In genomic region chr11:75813126-75813525, GRCh38 we compare ENCODE assay signal across 13 cellular contexts. TPM values are rescaled to one million over a fixed set of nuclear protein-coding genes. Genes with fewer than 3 reads are reported as not detected.
DNase-seq lines count a peak whose midpoint lies in the region; ATAC-seq, FAIRE-seq and TF ChIP-seq lines count a peak whose summit lies in the region.
"Had no signal": no experiment of that assay in that cellular context is flagged by ENCODE, and none has a peak within 500 bp of the region (broad histone marks: within the 10 kb centered on the region; RNA-seq: fewer than 3 reads in every experiment).

No MANE protein-coding gene starts in this region.

- no peaks in the 10 kb centered on the region for H4K20me1 ChIP-seq in HepG2 (ENCODE audit: insufficient read depth, low read length)

- TF ChIP-seq CTCF in HepG2 (CRISPR knock-in tag; IDR thresholded peaks at IDR 0.05) (no peak), right lobe of liver (IDR thresholded peaks at IDR 0.05) (no peak), activated B cell treated with CpG ODN at 0.5 μM for 24 hours (IDR thresholded peaks at IDR 0.05) (no peak), lower lobe of right lung (IDR thresholded peaks at IDR 0.05) (no peak), prostate gland (IDR thresholded peaks at IDR 0.05) (no peak)

- no peak overlapping the region for H2AFZ ChIP-seq in HepG2 (ENCODE audit: low read length)

- H3K36me3 ChIP-seq in HepG2 (replicated peaks in 1 of 2; ENCODE audit: control insufficient read depth in 1 of 2, insufficient read depth in 2 of 2, low read length in 2 of 2): no peaks in the 10 kb centered on the region
- no peaks in the 10 kb centered on the region for H3K36me3 ChIP-seq in right lobe of liver
- no peaks in the 10 kb centered on the region for H3K36me3 ChIP-seq in lower lobe of right lung
- no peaks in the 10 kb centered on the region for H3K36me3 ChIP-seq in prostate gland
- H3K36me3 ChIP-seq: colonic mucosa had no signal

- CTCF ChIA-PET in HepG2 (lab: Yijun Ruan, JAX; ENCODE audit: low intra/inter-chr PET ratio, low total read pairs) (no interaction called here), activated B cell treated with CpG ODN at 0.5 μM for 24 hours (lab: Charles Lee) (interaction anchor here (1.5 to 4.1 kb wide), 3 partner anchors 11 to 78 kb away, joined by 3 to 23 read pairs (median 18); no protein-coding TSS in a partner anchor)

- intact Hi-C loops in HepG2 (cut with micrococcal nuclease; ENCODE audit: unreplicated experiment): loop anchor here (10.0 kb wide), 1 partner anchor 972 kb away; the partner anchor contains the start of gene TSKU
- intact Hi-C loops in right lobe of liver (cut with DNase I): no loop called here
- intact Hi-C loops in activated B cell treated with CpG ODN at 0.5 μM for 24 hours (cut with micrococcal nuclease): loop anchor here (10.0 kb wide), 1 partner anchor 632 kb away; the partner anchor contains the start of gene EMSY
- intact Hi-C loops in lower lobe of right lung (cut with DNase I): no loop called here
- intact Hi-C loops in prostate gland (cut with DNase I): loop anchor here (5.0 kb wide), 1 partner anchor 251 kb away; the partner anchor contains the start of gene SERPINH1

- H3K27me3 ChIP-seq in HepG2 (ENCODE audit: control insufficient read depth in 1 of 2, insufficient read depth in 2 of 2, low read length in 2 of 2) (no peaks in the 10 kb centered on the region; a peak in 1 of 5 replicates), right lobe of liver (no peaks in the 10 kb centered on the region), lower lobe of right lung (ENCODE audit: low read depth) (no peaks in the 10 kb centered on the region), prostate gland (replicated peaks; ENCODE audit: insufficient read depth) (no peaks in the 10 kb centered on the region)
- H3K27me3 ChIP-seq: colonic mucosa had no signal

- TF ChIP-seq EP300 in HepG2 (IDR thresholded peaks at IDR 0.05; ENCODE audit: low read depth in 2 of 2, low read length in 2 of 2): no peak
- TF ChIP-seq EP300 in HepG2 (CRISPR knock-in tag; IDR thresholded peaks at IDR 0.05; ENCODE audit: borderline replicate concordance): no peak

- no peaks in the 10 kb centered on the region for H3K27me3 Mint-ChIP-seq in activated B cell treated with CpG ODN at 0.5 μM for 24 hours
- peaks cover 16% of the 10 kb centered on the region for H3K27me3 Mint-ChIP-seq in T-helper 17 cell

- H3K27ac Mint-ChIP-seq in activated B cell treated with CpG ODN at 0.5 μM for 24 hours: peak overlapping the region; percentile 96
- no peak overlapping the region for H3K27ac Mint-ChIP-seq in T-helper 17 cell

- in situ Hi-C loops in HepG2 (cut with HindIII; ENCODE audit: extremely low pct_ligation_motif_present, low pct_unique_long_range_greater_than_20kb): loop anchor here (5.0 kb wide), 1 partner anchor 54 kb away; no protein-coding TSS in a partner anchor

- BruUV-seq in HepG2 (replicated peaks; lab: Mats Ljungman, UMichigan): no TSS peak

- no peak for TF ChIP-seq RAD21 in HepG2 (CRISPR knock-in tag; IDR thresholded peaks at IDR 0.05)

- H3K36me3 Mint-ChIP-seq in activated B cell treated with CpG ODN at 0.5 μM for 24 hours (ENCODE audit: low read depth) (peaks cover 6% of the 10 kb centered on the region), T-helper 17 cell (ENCODE audit: low read depth) (peaks cover 3% of the 10 kb centered on the region)

- 10% methylated on average over 2 of the region's 2 CpGs for WGBS in HepG2 (ENCODE audit: low lambda C conversion rate)
- 90% methylated on average over 2 of the region's 2 CpGs for WGBS in right lobe of liver (ENCODE audit: insufficient coverage, low coverage, low lambda C conversion rate, missing lambda C conversion rate)
- WGBS in prostate gland: 58% methylated on average over 2 of the region's 2 CpGs

- H3K9me3 ChIP-seq in HepG2 (ENCODE audit: low read length) (no peaks in the 10 kb centered on the region), right lobe of liver (no peaks in the 10 kb centered on the region), lower lobe of right lung (no peaks in the 10 kb centered on the region), T-helper 17 cell (ENCODE audit: control insufficient read depth, low read length, poor library complexity, severe bottlenecking) (no peaks in the 10 kb centered on the region), prostate gland (no peaks in the 10 kb centered on the region)
- H3K9me3 ChIP-seq: colonic mucosa had no signal

- H3K79me2 ChIP-seq in HepG2 (ENCODE audit: insufficient read depth, low read length): peaks cover 26% of the 10 kb centered on the region

- TF ChIP-seq POLR2A in HepG2 (IDR thresholded peaks at IDR 0.05; ENCODE audit: insufficient read depth in 1 of 2, low read depth in 2 of 2, low read length in 2 of 2) (no peak), right lobe of liver (IDR thresholded peaks at IDR 0.05) (no peak), prostate gland (IDR thresholded peaks at IDR 0.05) (no peak)

- no peaks in the 10 kb centered on the region for H3K9me3 Mint-ChIP-seq in activated B cell treated with CpG ODN at 0.5 μM for 24 hours

- no peak for ATAC-seq in HepG2
- no peak for ATAC-seq in right lobe of liver
- ATAC-seq in activated B cell treated with CpG ODN at 0.5 μM for 24 hours (ENCODE audit: low read depth): no peak
- ATAC-seq in lower lobe of right lung: no peak
- ATAC-seq in T-helper 17 cell: no peak

- H3K4me3 ChIP-seq in HepG2 (replicated peaks in 1 of 3; ENCODE audit: insufficient read depth in 1 of 3, low read depth in 2 of 3, low read length in 3 of 3): peak overlapping the region in 1 of 3 experiments; percentile 18; a peak in 1 of 6 replicates
- no peak overlapping the region for H3K4me3 ChIP-seq in right lobe of liver
- no peak overlapping the region for H3K4me3 ChIP-seq in lower lobe of right lung
- H3K4me3 ChIP-seq in prostate gland: no peak overlapping the region
- H3K4me3 ChIP-seq: colonic mucosa had no signal

- H3K4me3 Mint-ChIP-seq in activated B cell treated with CpG ODN at 0.5 μM for 24 hours: no peak overlapping the region
- no peak overlapping the region for H3K4me3 Mint-ChIP-seq in T-helper 17 cell

- H3K9ac ChIP-seq in HepG2 (ENCODE audit: insufficient read depth, low read depth, low read length): peak overlapping the region; percentile 74

- peak overlapping the region; percentile 100 for H3K4me2 ChIP-seq in HepG2 (ENCODE audit: low read depth, low read length)

- H3K4me1 Mint-ChIP-seq in activated B cell treated with CpG ODN at 0.5 μM for 24 hours: peaks cover 48% of the 10 kb centered on the region
- peaks cover 13% of the 10 kb centered on the region for H3K4me1 Mint-ChIP-seq in T-helper 17 cell

- DNase-seq in HepG2 (ENCODE audit: low spot score) (no peak), right lobe of liver (no peak), activated B cell treated with CpG ODN at 0.5 μM for 24 hours (no peak), lower lobe of right lung (no peak), T-helper 17 cell (no peak), NCI-H1092 treated with DMSO at 0.1 percent for 48 hours (lab: John Stamatoyannopoulos, UW) (no peak), prostate gland (ENCODE audit: low spot score) (no peak), activated gamma-delta T cell (lab: John Stamatoyannopoulos, UW) (no peak)
- DNase-seq: colonic mucosa; NCI-H1417 treated with DMSO at 0.1 percent for 48 hours; NCI-H524; stimulated activated CD4-positive, alpha-beta T cell treated with anti-CD3 and anti-CD28 coated beads, Interleukin-1b, Interleukin-23, amount 100 ng/mL, for 48 hours had no signal

- H3K4me1 ChIP-seq in HepG2 (ENCODE audit: insufficient read depth, low read length) (peaks cover 64% of the 10 kb centered on the region), right lobe of liver (peaks cover 0 to 22% (median 0%) of the 10 kb centered on the region in 4 donors), lower lobe of right lung (peaks cover 30% of the 10 kb centered on the region), prostate gland (replicated peaks) (peaks cover 10% of the 10 kb centered on the region)

- H3K27ac ChIP-seq in HepG2 (ENCODE audit: extremely low read length, insufficient read depth, low read length) (peak overlapping the region; percentile 83), right lobe of liver (no peak overlapping the region), lower lobe of right lung (peak overlapping the region; percentile 13), prostate gland (no peak overlapping the region)
- H3K27ac ChIP-seq: colonic mucosa had no signal

- POLR2A ChIA-PET in HepG2 (lab: Yijun Ruan, JAX): interaction anchor here (1.7 to 3.7 kb wide), 4 partner anchors 17 to 43 kb away, joined by 6 to 23 read pairs (median 9); no protein-coding TSS in a partner anchor
- POLR2A ChIA-PET in activated B cell treated with CpG ODN at 0.5 μM for 24 hours (lab: Charles Lee): interaction anchor here (0.6 to 8.1 kb wide), 4 partner anchors 11 to 78 kb away, joined by 3 to 94 read pairs (median 4); no protein-coding TSS in a partner anchor

- FAIRE-seq in HepG2 (lab: Jason Lieb, UNC): no peak
- FAIRE-seq: RCC 7860 had no signal

RNA-seq across cellular contexts. Expression of gene UVRAG, which starts 1.9 kb away (rescaled TPM):
- total RNA-seq in HepG2 (2016; rRNA removed; fragmentation: Illumina TruSeq; extraction: Trizol): 17.2 and 17.3 TPM in 2 replicates
- total RNA-seq in HepG2 (2016; cell fraction: cytosol; rRNA removed; fragmentation: Illumina TruSeq; extraction: Trizol; ENCODE audit: low read depth): 6.1 and 9.8 TPM in 2 replicates
- total RNA-seq in HepG2 (2016; cell fraction: insoluble cytoplasmic fraction; rRNA removed; fragmentation: Illumina TruSeq; extraction: Trizol): 15.0 and 18.0 TPM in 2 replicates
- 11.6 and 11.7 TPM in 2 replicates for total RNA-seq in HepG2 (2016; cell fraction: membrane; rRNA removed; fragmentation: Illumina TruSeq; extraction: Trizol)
- total RNA-seq in HepG2 (2016; cell fraction: nucleus; rRNA removed; fragmentation: Illumina TruSeq; extraction: Trizol): 43.2 and 46.0 TPM in 2 replicates
- 8.9 and 9.7 TPM in 2 replicates for polyA plus RNA-seq in HepG2 (2011; rRNA removed)
- polyA plus RNA-seq in HepG2 (2011; cell fraction: cytosol; rRNA removed): 5.6 and 7.4 TPM in 2 replicates
- polyA plus RNA-seq in HepG2 (2011; cell fraction: nucleus; rRNA removed): 8.4 TPM in 2 replicates
- polyA plus RNA-seq in HepG2 (2012): 8.4 and 11.9 TPM in 2 replicates
- 1.5 and 1.6 TPM in 2 replicates for polyA plus RNA-seq in HepG2 (2016; cell fraction: cytosol; fragmentation: Illumina TruSeq; extraction: Trizol; ENCODE audit: low read depth)
- 10.9 and 14.5 TPM in 2 replicates for polyA plus RNA-seq in HepG2 (2016; cell fraction: insoluble cytoplasmic fraction; fragmentation: Illumina TruSeq; extraction: Trizol; ENCODE audit: low read depth)
- 5.0 and 5.5 TPM in 2 replicates for polyA plus RNA-seq in HepG2 (2016; cell fraction: membrane; fragmentation: Illumina TruSeq; extraction: Trizol; ENCODE audit: low read depth)
- 20.6 and 22.8 TPM in 2 replicates for polyA plus RNA-seq in HepG2 (2016; cell fraction: nucleus; fragmentation: Illumina TruSeq; extraction: Trizol; ENCODE audit: insufficient read depth, low read depth)
- polyA minus RNA-seq in HepG2 (2011; rRNA and poly(A)+ RNA removed; ENCODE audit: low replicate concordance): 10.9 and 19.7 TPM in 2 replicates
- polyA minus RNA-seq in HepG2 (2011; cell fraction: cytosol; rRNA and poly(A)+ RNA removed): 5.9 and 6.2 TPM in 2 replicates
- 77.1 and 79.4 TPM in 2 replicates for polyA minus RNA-seq in HepG2 (2011; cell fraction: nucleus; rRNA and poly(A)+ RNA removed)
- 10 to 100 TPM in 3 of 6 experiments, 1 to 10 TPM in 3; 8.8 to 12.6 (median 10.3) TPM for total RNA-seq in right lobe of liver
- total RNA-seq in activated B cell treated with CpG ODN at 0.5 μM for 24 hours: 86.8 and 103 TPM in 2 replicates
- total RNA-seq in lower lobe of right lung: 36.0 TPM
- 10 to 100 TPM; 25.2 to 29.8 TPM for total RNA-seq in T-helper 17 cell
- total RNA-seq in prostate gland: 10 to 100 TPM; 13.9 to 25.2 TPM

RNA-seq across cellular contexts. Expression of gene DGAT2, which starts 44.5 kb away (rescaled TPM):
- 39.4 and 65.6 TPM in 2 replicates for total RNA-seq in HepG2 (2016; rRNA removed; fragmentation: Illumina TruSeq; extraction: Trizol)
- 13.6 and 17.8 TPM in 2 replicates for total RNA-seq in HepG2 (2016; cell fraction: cytosol; rRNA removed; fragmentation: Illumina TruSeq; extraction: Trizol; ENCODE audit: low read depth)
- total RNA-seq in HepG2 (2016; cell fraction: insoluble cytoplasmic fraction; rRNA removed; fragmentation: Illumina TruSeq; extraction: Trizol): 37.7 and 67.0 TPM in 2 replicates
- total RNA-seq in HepG2 (2016; cell fraction: membrane; rRNA removed; fragmentation: Illumina TruSeq; extraction: Trizol): 33.7 and 43.0 TPM in 2 replicates
- 51.0 and 57.6 TPM in 2 replicates for total RNA-seq in HepG2 (2016; cell fraction: nucleus; rRNA removed; fragmentation: Illumina TruSeq; extraction: Trizol)
- 39.0 and 47.6 TPM in 2 replicates for polyA plus RNA-seq in HepG2 (2011; rRNA removed)
- 38.9 and 41.0 TPM in 2 replicates for polyA plus RNA-seq in HepG2 (2011; cell fraction: cytosol; rRNA removed)
- 13.1 and 13.7 TPM in 2 replicates for polyA plus RNA-seq in HepG2 (2011; cell fraction: nucleus; rRNA removed)
- 15.7 and 19.7 TPM in 2 replicates for polyA plus RNA-seq in HepG2 (2012)
- 13.9 and 19.4 TPM in 2 replicates for polyA plus RNA-seq in HepG2 (2016; cell fraction: cytosol; fragmentation: Illumina TruSeq; extraction: Trizol; ENCODE audit: low read depth)
- 39.1 and 40.5 TPM in 2 replicates for polyA plus RNA-seq in HepG2 (2016; cell fraction: insoluble cytoplasmic fraction; fragmentation: Illumina TruSeq; extraction: Trizol; ENCODE audit: low read depth)
- polyA plus RNA-seq in HepG2 (2016; cell fraction: membrane; fragmentation: Illumina TruSeq; extraction: Trizol; ENCODE audit: low read depth): 26.5 and 38.6 TPM in 2 replicates
- polyA plus RNA-seq in HepG2 (2016; cell fraction: nucleus; fragmentation: Illumina TruSeq; extraction: Trizol; ENCODE audit: insufficient read depth, low read depth): 85.2 and 85.5 TPM in 2 replicates
- 9.8 and 63.2 TPM in 2 replicates for polyA minus RNA-seq in HepG2 (2011; rRNA and poly(A)+ RNA removed; ENCODE audit: low replicate concordance)
- 11.2 and 11.5 TPM in 2 replicates for polyA minus RNA-seq in HepG2 (2011; cell fraction: cytosol; rRNA and poly(A)+ RNA removed)
- 9.3 and 9.8 TPM in 2 replicates for polyA minus RNA-seq in HepG2 (2011; cell fraction: nucleus; rRNA and poly(A)+ RNA removed)
- 100 to 1,000 TPM in 5 of 6 experiments, 10 to 100 TPM in 1; 33.1 to 166 (median 124) TPM for total RNA-seq in right lobe of liver
- total RNA-seq in activated B cell treated with CpG ODN at 0.5 μM for 24 hours: 6.9 and 7.9 TPM in 2 replicates
- 7.4 TPM for total RNA-seq in lower lobe of right lung
- total RNA-seq in T-helper 17 cell: 1 to 10 TPM in 1 of 2 donors, under 1 TPM in 1; 0.55 to 1.2 TPM
- 10 to 100 TPM in 1 of 2 donors, 1 to 10 TPM in 1; 5.6 to 24.6 TPM for total RNA-seq in prostate gland

Comparison
In these comparisons a context has a peak if more than half of its experiments do, and no peak if none do; other contexts are left out.
1. H3K27ac ChIP-seq: peak in HepG2 (single experiment) and lower lobe of right lung (single experiment); none in right lobe of liver (0 of 3) and prostate gland (0 of 2).
2. intact Hi-C loops: an anchor here in HepG2 (10.0 kb wide), activated B cell treated with CpG ODN at 0.5 μM for 24 hours (10.0 kb wide) and prostate gland (5.0 kb wide); none called in right lobe of liver and lower lobe of right lung.